In the genomic region with DNA sequence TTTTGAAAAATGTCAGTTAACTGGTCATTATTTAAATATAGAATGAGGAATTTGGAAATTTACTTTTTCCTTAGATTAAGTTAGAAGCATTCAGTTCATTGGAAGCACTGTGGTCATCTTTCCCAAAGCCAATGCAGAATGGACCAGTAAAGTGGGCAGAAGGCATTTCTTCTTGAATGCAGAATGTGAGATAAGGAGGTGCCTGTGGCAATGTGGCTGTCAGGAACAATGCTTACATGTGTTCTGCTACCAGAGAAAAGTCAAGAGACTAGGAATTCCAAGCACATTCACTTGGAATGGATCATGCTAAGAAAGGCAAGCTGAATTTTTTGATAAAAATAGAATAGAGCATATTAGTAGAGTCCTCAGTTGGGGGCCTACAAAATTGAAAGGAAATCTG, we compare ENCODE assay signal across 25 cellular contexts.
"Had no signal": no experiment of that assay in that cellular context is flagged by ENCODE, and none has a peak within 500 bp of the region (broad histone marks: within the 10 kb centered on the region; RNA-seq: fewer than 3 reads in every experiment).

No MANE protein-coding gene starts in this region.

- H3K9me3 ChIP-seq: ascending aorta, gastroesophageal sphincter, right lobe of liver, vagina had no signal

- H3K4me3 ChIP-seq: ascending aorta, coronary artery, dorsolateral prefrontal cortex, gastroesophageal sphincter, neural progenitor cell, right lobe of liver, skin epidermis, upper lobe of left lung, vagina had no signal

- H3K27me3 ChIP-seq: ascending aorta, dorsolateral prefrontal cortex, gastroesophageal sphincter, neural progenitor cell, right lobe of liver, upper lobe of left lung, vagina had no signal

- H3K4me1 ChIP-seq: ascending aorta, gastroesophageal sphincter, neural progenitor cell, right lobe of liver, upper lobe of left lung, vagina had no signal

- H3K4me1 Mint-ChIP-seq: activated CD4-positive, alpha-beta memory T cell treated with anti-CD3 and anti-CD28 coated beads, Interleukin-2, amount 10 ng/mL, durations not matched to agents 7 days and 5 days; activated CD4-positive, alpha-beta T cell treated with anti-CD3 and anti-CD28 coated beads, Interleukin-2, amount 10 ng/mL, durations not matched to agents 7 days and 5 days; natural killer cell; neural progenitor cell had no signal

- H3K27ac Mint-ChIP-seq: activated CD4-positive, alpha-beta memory T cell treated with anti-CD3 and anti-CD28 coated beads, Interleukin-2, amount 10 ng/mL, durations not matched to agents 7 days and 5 days; activated CD4-positive, alpha-beta T cell treated with anti-CD3 and anti-CD28 coated beads, Interleukin-2, amount 10 ng/mL, durations not matched to agents 7 days and 5 days; activated naive CD8-positive, alpha-beta T cell; natural killer cell; neural progenitor cell; progenitor cell of endocrine pancreas; stimulated activated naive CD8-positive, alpha-beta T cell treated with anti-CD3 and anti-CD28 coated beads, Interleukin-15, Interleukin-2, amounts not matched to agents 100 ng/mL and 50 ng/mL, for 24 hours had no signal

- H3K4me3 Mint-ChIP-seq: activated CD4-positive, alpha-beta memory T cell treated with anti-CD3 and anti-CD28 coated beads, Interleukin-2, amount 10 ng/mL, durations not matched to agents 7 days and 5 days; activated CD4-positive, alpha-beta T cell treated with anti-CD3 and anti-CD28 coated beads, Interleukin-2, amount 10 ng/mL, durations not matched to agents 7 days and 5 days; activated naive CD8-positive, alpha-beta T cell; natural killer cell; neural progenitor cell; stimulated activated naive CD8-positive, alpha-beta T cell treated with anti-CD3 and anti-CD28 coated beads, Interleukin-15, Interleukin-2, amounts not matched to agents 100 ng/mL and 50 ng/mL, for 24 hours had no signal

- FAIRE-seq: bronchial epithelial cell had no signal

- H2AFZ ChIP-seq: neural progenitor cell had no signal

- DNase-seq: activated CD4-positive, alpha-beta memory T cell treated with anti-CD3 and anti-CD28 coated beads, Interleukin-2, amount 10 ng/mL, durations not matched to agents 7 days and 5 days; activated CD4-positive, alpha-beta T cell treated with anti-CD3 and anti-CD28 coated beads, Interleukin-2, amount 10 ng/mL, durations not matched to agents 7 days and 5 days; activated CD4-positive, CD25-positive, alpha-beta regulatory T cell treated with anti-CD3 and anti-CD28 coated beads, Interleukin-2, amount 50 U/mL, for 72 hours; activated effector memory CD4-positive, alpha-beta T cell treated with Interleukin-2 at 50 U/mL for 16 hours; activated naive CD4-positive, alpha-beta T cell treated with Interleukin-2 at 50 U/mL for 16 hours; activated T-cell treated with anti-CD3 and anti-CD28 coated beads, Interleukin-2, amount 50 U/mL, for 48 hours; dorsolateral prefrontal cortex; effector memory CD4-positive, alpha-beta T cell; kidney; natural killer cell; right lobe of liver; stimulated activated CD4-positive, alpha-beta T cell treated with anti-CD3 and anti-CD28 coated beads, Interleukin-12 subunit alpha, Interleukin-12 subunit beta, amount 100 ng/mL, for 4 hours; stimulated activated CD4-positive, alpha-beta T cell treated with anti-CD3 and anti-CD28 coated beads, Interleukin-4, amount 100 ng/mL, for 1 hour; T-helper 2 cell; upper lobe of left lung had no signal

- H3K36me3 Mint-ChIP-seq: activated naive CD8-positive, alpha-beta T cell; natural killer cell; neural progenitor cell had no signal

- H3K27ac ChIP-seq: ascending aorta, coronary artery, dorsolateral prefrontal cortex, gastroesophageal sphincter, neural progenitor cell, right lobe of liver, skin epidermis, upper lobe of left lung, vagina had no signal

- H3K27me3 Mint-ChIP-seq: activated CD4-positive, alpha-beta memory T cell treated with anti-CD3 and anti-CD28 coated beads, Interleukin-2, amount 10 ng/mL, durations not matched to agents 7 days and 5 days; activated CD4-positive, alpha-beta T cell treated with anti-CD3 and anti-CD28 coated beads, Interleukin-2, amount 10 ng/mL, durations not matched to agents 7 days and 5 days; activated naive CD8-positive, alpha-beta T cell; progenitor cell of endocrine pancreas; stimulated activated naive CD8-positive, alpha-beta T cell treated with anti-CD3 and anti-CD28 coated beads, Interleukin-15, Interleukin-2, amounts not matched to agents 100 ng/mL and 50 ng/mL, for 24 hours had no signal

- H3K4me2 ChIP-seq: neural progenitor cell had no signal

- ATAC-seq: gastroesophageal sphincter, natural killer cell had no signal

- H3K36me3 ChIP-seq: ascending aorta, gastroesophageal sphincter, neural progenitor cell, right lobe of liver, upper lobe of left lung, vagina had no signal

- H3K9ac ChIP-seq: neural progenitor cell had no signal

- H3K9me3 Mint-ChIP-seq: activated CD4-positive, alpha-beta memory T cell treated with anti-CD3 and anti-CD28 coated beads, Interleukin-2, amount 10 ng/mL, durations not matched to agents 7 days and 5 days; activated CD4-positive, alpha-beta T cell treated with anti-CD3 and anti-CD28 coated beads, Interleukin-2, amount 10 ng/mL, durations not matched to agents 7 days and 5 days; neural progenitor cell had no signal
